ENCODE assay signal across 17 cellular contexts in genomic region chr7:1671876-1672451, GRCh38. TPM values are rescaled to one million over a fixed set of nuclear protein-coding genes. Genes with fewer than 3 reads are reported as not detected.
A peak's percentile ranks its signal among the peaks of the same experiment; 100 is the strongest.
DNase-seq lines count a peak whose midpoint lies in the region; ATAC-seq and TF ChIP-seq lines count a peak whose summit lies in the region.
"Had no signal": no experiment of that assay in that cellular context is flagged by ENCODE, and none has a peak within 500 bp of the region (broad histone marks: within the 10 kb centered on the region; RNA-seq: fewer than 3 reads in every experiment).

No MANE protein-coding gene starts in this region.

- peaks cover 1% of the 10 kb centered on the region for H3K4me1 Mint-ChIP-seq in activated naive CD8-positive, alpha-beta T cell treated with anti-CD3 and anti-CD28 coated beads, Interleukin-2, amount 10 ng/mL, durations not matched to agents 7 days and 5 days
- H3K4me1 Mint-ChIP-seq in activated naive CD8-positive, alpha-beta T cell treated with anti-CD3 and anti-CD28 coated beads, Interleukin-2, amount 50 U/mL, for 24 hours, result peaks cover 3% of the 10 kb centered on the region
- H3K4me1 Mint-ChIP-seq in nephron progenitor cell (peaks cover 40% of the 10 kb centered on the region), type B pancreatic cell (ENCODE audit: unreplicated experiment) (peaks cover 5% of the 10 kb centered on the region)

- ATAC-seq in activated naive CD8-positive, alpha-beta T cell treated with anti-CD3 and anti-CD28 coated beads, Interleukin-2, amount 10 ng/mL, durations not matched to agents 7 days and 5 days (ENCODE audit: low read depth), result no peak
- no peak for ATAC-seq in activated naive CD8-positive, alpha-beta T cell treated with anti-CD3 and anti-CD28 coated beads, Interleukin-2, amount 50 U/mL, for 24 hours
- ATAC-seq in HG03175 (IDR thresholded peaks at IDR 0.05; ENCODE audit: unreplicated experiment) (no peak), HG03565 (IDR thresholded peaks at IDR 0.05; ENCODE audit: unreplicated experiment) (no peak)
- ATAC-seq: activated T-cell treated with anti-CD3 and anti-CD28 coated beads, Interleukin-2, amount 50 U/mL, for 72 hours; GM23338; stimulated activated naive B cell treated with anti-CD40 and anti-IgM and Interleukin-4, amounts not matched to agents 10 μg/mL and 1 μg/mL and 100 μg/mL, for 72 hours had no signal

- no peak overlapping the region for H3K4me3 Mint-ChIP-seq in activated naive CD8-positive, alpha-beta T cell treated with anti-CD3 and anti-CD28 coated beads, Interleukin-2, amount 10 ng/mL, durations not matched to agents 7 days and 5 days
- H3K4me3 Mint-ChIP-seq in activated naive CD8-positive, alpha-beta T cell treated with anti-CD3 and anti-CD28 coated beads, Interleukin-2, amount 50 U/mL, for 24 hours, result no peak overlapping the region
- H3K4me3 Mint-ChIP-seq in nephron progenitor cell, result peak overlapping the region; percentile 62
- H3K4me3 Mint-ChIP-seq in type B pancreatic cell, result no peak overlapping the region
- H3K4me3 Mint-ChIP-seq: activated T-cell treated with anti-CD3 and anti-CD28 coated beads, Interleukin-2, amount 50 U/mL, for 72 hours; stimulated activated naive B cell treated with anti-CD40 and anti-IgM and Interleukin-4, amounts not matched to agents 10 μg/mL and 1 μg/mL and 100 μg/mL, for 72 hours had no signal

- H3K9me3 Mint-ChIP-seq in activated naive CD8-positive, alpha-beta T cell treated with anti-CD3 and anti-CD28 coated beads, Interleukin-2, amount 10 ng/mL, durations not matched to agents 7 days and 5 days, result no peaks in the 10 kb centered on the region
- no peaks in the 10 kb centered on the region for H3K9me3 Mint-ChIP-seq in activated naive CD8-positive, alpha-beta T cell treated with anti-CD3 and anti-CD28 coated beads, Interleukin-2, amount 50 U/mL, for 24 hours
- H3K9me3 Mint-ChIP-seq in nephron progenitor cell (no peaks in the 10 kb centered on the region), type B pancreatic cell (no peaks in the 10 kb centered on the region)
- H3K9me3 Mint-ChIP-seq: activated T-cell treated with anti-CD3 and anti-CD28 coated beads, Interleukin-2, amount 50 U/mL, for 72 hours; brain; GM23338; stimulated activated naive B cell treated with anti-CD40 and anti-IgM and Interleukin-4, amounts not matched to agents 10 μg/mL and 1 μg/mL and 100 μg/mL, for 72 hours had no signal

- POLR2A ChIA-PET in activated naive CD8-positive, alpha-beta T cell treated with anti-CD3 and anti-CD28 coated beads, Interleukin-2, amount 10 ng/mL, durations not matched to agents 7 days and 5 days (lab: Charles Lee), result interaction anchor here (0.5 kb wide), 1 partner anchor 441 kb away, joined by 3 read pairs; no protein-coding TSS in a partner anchor

- DNase-seq in activated naive CD8-positive, alpha-beta T cell treated with anti-CD3 and anti-CD28 coated beads, Interleukin-2, amount 10 ng/mL, durations not matched to agents 7 days and 5 days, result peak; percentile 26
- DNase-seq in activated naive CD8-positive, alpha-beta T cell treated with anti-CD3 and anti-CD28 coated beads, Interleukin-2, amount 50 U/mL, for 24 hours, result no peak
- DNase-seq in activated CD8-positive, alpha-beta memory T cell treated with anti-CD3 and anti-CD28 coated beads, Interleukin-2, amount 50 U/mL, for 48 hours, result peak; percentile 45
- DNase-seq in nephron progenitor cell (no peak), type B pancreatic cell (ENCODE audit: extremely low spot score, unreplicated experiment) (peak; percentile 59), NCI-H1417 treated with DMSO at 0.1 percent for 48 hours (lab: John Stamatoyannopoulos, UW) (no peak)
- DNase-seq: activated CD4-positive, alpha-beta T cell treated with anti-CD3 and anti-CD28 coated beads, Interleukin-2, amount 50 U/mL, for 48 hours; activated T-cell treated with anti-CD3 and anti-CD28 coated beads, Interleukin-2, amount 50 U/mL, for 72 hours; colonic mucosa; NCI-H187; NCI-H748 treated with DMSO at 0.1 percent for 48 hours; SHP77; stimulated activated naive B cell treated with anti-CD40 and anti-IgM and Interleukin-4, amounts not matched to agents 10 μg/mL and 1 μg/mL and 100 μg/mL, for 72 hours had no signal

- TF ChIP-seq CTCF in nephron progenitor cell (IDR thresholded peaks at IDR 0.05) (no peak), type B pancreatic cell (conservative IDR thresholded peaks at IDR 0.05) (peak; percentile 20)

- no peaks in the 10 kb centered on the region for H3K36me3 Mint-ChIP-seq in activated naive CD8-positive, alpha-beta T cell treated with anti-CD3 and anti-CD28 coated beads, Interleukin-2, amount 10 ng/mL, durations not matched to agents 7 days and 5 days
- H3K36me3 Mint-ChIP-seq in activated naive CD8-positive, alpha-beta T cell treated with anti-CD3 and anti-CD28 coated beads, Interleukin-2, amount 50 U/mL, for 24 hours (ENCODE audit: low read depth), result no peaks in the 10 kb centered on the region
- no peaks in the 10 kb centered on the region for H3K36me3 Mint-ChIP-seq in nephron progenitor cell (ENCODE audit: low read depth)
- no peaks in the 10 kb centered on the region for H3K36me3 Mint-ChIP-seq in type B pancreatic cell
- H3K36me3 Mint-ChIP-seq: brain; stimulated activated naive B cell treated with anti-CD40 and anti-IgM and Interleukin-4, amounts not matched to agents 10 μg/mL and 1 μg/mL and 100 μg/mL, for 72 hours had no signal

- no peak overlapping the region for H3K27ac Mint-ChIP-seq in activated naive CD8-positive, alpha-beta T cell treated with anti-CD3 and anti-CD28 coated beads, Interleukin-2, amount 10 ng/mL, durations not matched to agents 7 days and 5 days
- H3K27ac Mint-ChIP-seq in activated naive CD8-positive, alpha-beta T cell treated with anti-CD3 and anti-CD28 coated beads, Interleukin-2, amount 50 U/mL, for 24 hours, result no peak overlapping the region
- no peak overlapping the region for H3K27ac Mint-ChIP-seq in nephron progenitor cell
- no peak overlapping the region for H3K27ac Mint-ChIP-seq in type B pancreatic cell
- H3K27ac Mint-ChIP-seq: activated T-cell treated with anti-CD3 and anti-CD28 coated beads, Interleukin-2, amount 50 U/mL, for 72 hours; brain; GM23338; stimulated activated naive B cell treated with anti-CD40 and anti-IgM and Interleukin-4, amounts not matched to agents 10 μg/mL and 1 μg/mL and 100 μg/mL, for 72 hours had no signal

- H3K27me3 Mint-ChIP-seq in activated naive CD8-positive, alpha-beta T cell treated with anti-CD3 and anti-CD28 coated beads, Interleukin-2, amount 10 ng/mL, durations not matched to agents 7 days and 5 days, result peaks cover 35% of the 10 kb centered on the region
- H3K27me3 Mint-ChIP-seq in activated naive CD8-positive, alpha-beta T cell treated with anti-CD3 and anti-CD28 coated beads, Interleukin-2, amount 50 U/mL, for 24 hours, result peaks cover 46% of the 10 kb centered on the region
- peaks cover 8% of the 10 kb centered on the region for H3K27me3 Mint-ChIP-seq in nephron progenitor cell (ENCODE audit: low read depth, poor library complexity)
- peaks cover 38% of the 10 kb centered on the region for H3K27me3 Mint-ChIP-seq in type B pancreatic cell

RNA-seq across cellular contexts. Expression of gene ELFN1, which starts 1.9 kb away (rescaled TPM):
- total RNA-seq in activated naive CD8-positive, alpha-beta T cell treated with anti-CD3 and anti-CD28 coated beads, Interleukin-2, amount 10 ng/mL, durations not matched to agents 7 days and 5 days, result not detected
- 5.7 and 5.8 TPM in 2 replicates for total RNA-seq in type B pancreatic cell (ENCODE audit: low replicate concordance)
- total RNA-seq: activated T-cell treated with anti-CD3 and anti-CD28 coated beads, Interleukin-2, amount 50 U/mL, for 72 hours had no signal

Comparison
In these comparisons a context has a peak if more than half of its experiments do, and no peak if none do; other contexts are left out.
1. DNase-seq: peak in activated naive CD8-positive, alpha-beta T cell treated with anti-CD3 and anti-CD28 coated beads, Interleukin-2, amount 10 ng/mL, durations not matched to agents 7 days and 5 days (single experiment), activated CD8-positive, alpha-beta memory T cell treated with anti-CD3 and anti-CD28 coated beads, Interleukin-2, amount 50 U/mL, for 48 hours (single experiment) and type B pancreatic cell (single experiment); none in activated naive CD8-positive, alpha-beta T cell treated with anti-CD3 and anti-CD28 coated beads, Interleukin-2, amount 50 U/mL, for 24 hours (single experiment), nephron progenitor cell (single experiment) and NCI-H1417 treated with DMSO at 0.1 percent for 48 hours (single experiment).